ENCODE assay signal across 23 cellular contexts in genomic region chr15:31502541-31503229, GRCh38.
A peak's percentile ranks its signal among the peaks of the same experiment; 100 is the strongest.
DNase-seq lines count a peak whose midpoint lies in the region; ATAC-seq and TF ChIP-seq lines count a peak whose summit lies in the region.
"Had no signal": no experiment of that assay in that cellular context is flagged by ENCODE, and none has a peak within 500 bp of the region (broad histone marks: within the 10 kb centered on the region; RNA-seq: fewer than 3 reads in every experiment).

No MANE protein-coding gene starts in this region.

- H3K27me3 Mint-ChIP-seq in activated CD8-positive, alpha-beta T cell treated with anti-CD3 and anti-CD28 coated beads, Interleukin-2, amount 10 ng/mL, durations not matched to agents 7 days and 5 days (ENCODE audit: low read depth) = peaks cover 13% of the 10 kb centered on the region
- H3K27me3 Mint-ChIP-seq in activated CD8-positive, alpha-beta T cell treated with anti-CD3 and anti-CD28 coated beads for 36 hours = peaks cover 1% of the 10 kb centered on the region
- peaks cover 9% of the 10 kb centered on the region for H3K27me3 Mint-ChIP-seq in activated T-helper 2 cell treated with anti-CD3 and anti-CD28 coated beads, Interferon-gamma antibody, Interleukin-2, Interleukin-4, amounts not matched to agents 10 μg/mL and 5 μg/mL and 100 μg/mL, durations not matched to agents 14 hours and 24 hours and 36 hours (ENCODE audit: low read depth)
- H3K27me3 Mint-ChIP-seq in osteocyte (ENCODE audit: unreplicated experiment) (peaks cover 22% of the 10 kb centered on the region), GM23338 (ENCODE audit: insufficient read depth, low read depth, poor library complexity) (peaks cover 5% of the 10 kb centered on the region)
- H3K27me3 Mint-ChIP-seq: CD4-positive, alpha-beta T cell had no signal

- no peaks in the 10 kb centered on the region for H3K36me3 Mint-ChIP-seq in activated CD8-positive, alpha-beta T cell treated with anti-CD3 and anti-CD28 coated beads, Interleukin-2, amount 10 ng/mL, durations not matched to agents 7 days and 5 days (ENCODE audit: low read depth)
- peaks cover under 1% of the 10 kb centered on the region for H3K36me3 Mint-ChIP-seq in activated CD8-positive, alpha-beta T cell treated with anti-CD3 and anti-CD28 coated beads for 36 hours (ENCODE audit: low read depth)
- H3K36me3 Mint-ChIP-seq in activated T-helper 2 cell treated with anti-CD3 and anti-CD28 coated beads, Interferon-gamma antibody, Interleukin-2, Interleukin-4, amounts not matched to agents 10 μg/mL and 5 μg/mL and 100 μg/mL, durations not matched to agents 14 hours and 24 hours and 36 hours (ENCODE audit: low read depth) = no peaks in the 10 kb centered on the region
- no peaks in the 10 kb centered on the region for H3K36me3 Mint-ChIP-seq in osteocyte (ENCODE audit: unreplicated experiment)
- H3K36me3 Mint-ChIP-seq in GM23338 (ENCODE audit: low read depth) = no peaks in the 10 kb centered on the region

- H3F3A ChIP-seq in GM23338 (replicated peaks; ENCODE audit: low read depth) = no peaks in the 10 kb centered on the region

- no peaks in the 10 kb centered on the region for H4K20me1 ChIP-seq in GM23338 (replicated peaks; ENCODE audit: insufficient read depth)
- H4K20me1 ChIP-seq: BLaER1 had no signal

- no peaks in the 10 kb centered on the region for H3K36me3 ChIP-seq in GM23338 (ENCODE audit: insufficient read depth)
- H3K36me3 ChIP-seq: BLaER1 had no signal

- no peaks in the 10 kb centered on the region for H3K79me2 ChIP-seq in GM23338 (replicated peaks; ENCODE audit: insufficient read depth)

- POLR2A ChIA-PET in activated CD8-positive, alpha-beta T cell treated with anti-CD3 and anti-CD28 coated beads, Interleukin-2, amount 10 ng/mL, durations not matched to agents 7 days and 5 days (lab: Charles Lee) = no interaction called here
- POLR2A ChIA-PET in activated CD8-positive, alpha-beta T cell treated with anti-CD3 and anti-CD28 coated beads for 36 hours (lab: Charles Lee) = no interaction called here

- no peaks in the 10 kb centered on the region for H3K27me3 ChIP-seq in GM23338 (ENCODE audit: insufficient read depth)
- H3K27me3 ChIP-seq: BLaER1 had no signal

- no peaks in the 10 kb centered on the region for H3K4me1 ChIP-seq in GM23338 (ENCODE audit: insufficient read depth)

- no peak overlapping the region for H2AFZ ChIP-seq in GM23338
- H2AFZ ChIP-seq: GM23248, PC-9 had no signal

- ATAC-seq in activated CD8-positive, alpha-beta T cell treated with anti-CD3 and anti-CD28 coated beads, Interleukin-2, amount 10 ng/mL, durations not matched to agents 7 days and 5 days = no peak
- no peak for ATAC-seq in activated CD8-positive, alpha-beta T cell treated with anti-CD3 and anti-CD28 coated beads for 36 hours
- no peak for ATAC-seq in GM23338
- ATAC-seq: HCT116 had no signal

- H3K9me3 Mint-ChIP-seq in activated CD8-positive, alpha-beta T cell treated with anti-CD3 and anti-CD28 coated beads, Interleukin-2, amount 10 ng/mL, durations not matched to agents 7 days and 5 days (ENCODE audit: insufficient read depth) = no peaks in the 10 kb centered on the region
- H3K9me3 Mint-ChIP-seq in activated CD8-positive, alpha-beta T cell treated with anti-CD3 and anti-CD28 coated beads for 36 hours = no peaks in the 10 kb centered on the region
- H3K9me3 Mint-ChIP-seq in activated T-helper 2 cell treated with anti-CD3 and anti-CD28 coated beads, Interferon-gamma antibody, Interleukin-2, Interleukin-4, amounts not matched to agents 10 μg/mL and 5 μg/mL and 100 μg/mL, durations not matched to agents 14 hours and 24 hours and 36 hours = peaks cover 2% of the 10 kb centered on the region
- H3K9me3 Mint-ChIP-seq in osteocyte (ENCODE audit: unreplicated experiment) (no peaks in the 10 kb centered on the region), GM23338 (no peaks in the 10 kb centered on the region)
- H3K9me3 Mint-ChIP-seq: IgD-negative memory B cell had no signal

- peaks cover 3% of the 10 kb centered on the region for H3K4me1 Mint-ChIP-seq in activated CD8-positive, alpha-beta T cell treated with anti-CD3 and anti-CD28 coated beads, Interleukin-2, amount 10 ng/mL, durations not matched to agents 7 days and 5 days (ENCODE audit: low read depth)
- peaks cover 6% of the 10 kb centered on the region for H3K4me1 Mint-ChIP-seq in activated CD8-positive, alpha-beta T cell treated with anti-CD3 and anti-CD28 coated beads for 36 hours (ENCODE audit: low read depth)
- H3K4me1 Mint-ChIP-seq in activated T-helper 2 cell treated with anti-CD3 and anti-CD28 coated beads, Interferon-gamma antibody, Interleukin-2, Interleukin-4, amounts not matched to agents 10 μg/mL and 5 μg/mL and 100 μg/mL, durations not matched to agents 14 hours and 24 hours and 36 hours (ENCODE audit: low read depth) = peaks cover 4% of the 10 kb centered on the region
- H3K4me1 Mint-ChIP-seq in osteocyte (ENCODE audit: unreplicated experiment) = peaks cover 5% of the 10 kb centered on the region
- H3K4me1 Mint-ChIP-seq in GM23338 = peaks cover 2% of the 10 kb centered on the region; the same call in 2 of the 3 replicates

- no peak overlapping the region for H3K4me3 Mint-ChIP-seq in activated CD8-positive, alpha-beta T cell treated with anti-CD3 and anti-CD28 coated beads, Interleukin-2, amount 10 ng/mL, durations not matched to agents 7 days and 5 days
- no peak overlapping the region for H3K4me3 Mint-ChIP-seq in activated CD8-positive, alpha-beta T cell treated with anti-CD3 and anti-CD28 coated beads for 36 hours
- H3K4me3 Mint-ChIP-seq in activated T-helper 2 cell treated with anti-CD3 and anti-CD28 coated beads, Interferon-gamma antibody, Interleukin-2, Interleukin-4, amounts not matched to agents 10 μg/mL and 5 μg/mL and 100 μg/mL, durations not matched to agents 14 hours and 24 hours and 36 hours (ENCODE audit: low read depth) = no peak overlapping the region
- H3K4me3 Mint-ChIP-seq in osteocyte (ENCODE audit: unreplicated experiment) (no peak overlapping the region), GM23338 (no peak overlapping the region)
- H3K4me3 Mint-ChIP-seq: CD4-positive, alpha-beta T cell; IgD-negative memory B cell had no signal

- intact Hi-C loops in activated CD8-positive, alpha-beta T cell treated with anti-CD3 and anti-CD28 coated beads for 36 hours (cut with micrococcal nuclease) = no loop called here
- intact Hi-C loops in activated T-helper 2 cell treated with anti-CD3 and anti-CD28 coated beads, Interferon-gamma antibody, Interleukin-2, Interleukin-4, amounts not matched to agents 10 μg/mL and 5 μg/mL and 100 μg/mL, durations not matched to agents 14 hours and 24 hours and 36 hours (cut with micrococcal nuclease) = no loop called here

- H3K4me2 ChIP-seq in GM23338 = no peak overlapping the region
- H3K4me2 ChIP-seq: BLaER1, PC-9 had no signal

- H3K9me2 ChIP-seq in GM23338 (ENCODE audit: insufficient read depth) = no peaks in the 10 kb centered on the region

- CTCF ChIA-PET in activated CD8-positive, alpha-beta T cell treated with anti-CD3 and anti-CD28 coated beads, Interleukin-2, amount 10 ng/mL, durations not matched to agents 7 days and 5 days (lab: Charles Lee) = interaction anchor here (2.3 to 3.6 kb wide), 2 partner anchors 9 to 13 kb away, joined by 6 to 29 read pairs; no protein-coding TSS in a partner anchor
- CTCF ChIA-PET in activated CD8-positive, alpha-beta T cell treated with anti-CD3 and anti-CD28 coated beads for 36 hours (lab: Charles Lee) = interaction anchor here (1.1 kb wide), 1 partner anchor 296 kb away, joined by 3 read pairs; no protein-coding TSS in a partner anchor

- H3K4me3 ChIP-seq in GM23338 = no peak overlapping the region
- H3K4me3 ChIP-seq: BLaER1, GM23248, PC-9 had no signal

- peak; percentile 13 for DNase-seq in activated CD8-positive, alpha-beta T cell treated with anti-CD3 and anti-CD28 coated beads, Interleukin-2, amount 10 ng/mL, durations not matched to agents 7 days and 5 days
- no peak for DNase-seq in activated CD8-positive, alpha-beta T cell treated with anti-CD3 and anti-CD28 coated beads for 36 hours
- peak; percentile 7 for DNase-seq in activated T-helper 2 cell treated with anti-CD3 and anti-CD28 coated beads, Interferon-gamma antibody, Interleukin-2, Interleukin-4, amounts not matched to agents 10 μg/mL and 5 μg/mL and 100 μg/mL, durations not matched to agents 14 hours and 24 hours and 36 hours (ENCODE audit: low spot score)
- DNase-seq in islet precursor cell = peak; percentile 51
- DNase-seq in osteocyte (ENCODE audit: extremely low spot score, unreplicated experiment) = peak; percentile 56
- no peak for DNase-seq in midbrain (lab: John Stamatoyannopoulos, UW)
- DNase-seq in DMS153 (lab: John Stamatoyannopoulos, UW) = no peak
- no peak for DNase-seq in GM23338 (ENCODE audit: low spot score)
- DNase-seq: ACHN; CD4-positive, alpha-beta T cell; COR-L47; DMS 273 treated with DMSO at 0.1 percent for 48 hours; GM23248; NCI-H1105; NCI-H2081; NCI-H446 treated with DMSO at 0.1 percent for 48 hours; PC-9; RPMI8226; SHP77 had no signal

- H3K27ac ChIP-seq in GM23338 (ENCODE audit: low read depth) = no peak overlapping the region
- H3K27ac ChIP-seq: 22Rv1, BLaER1, GM23248, PC-9 had no signal

- no peak overlapping the region for H3K27ac Mint-ChIP-seq in activated CD8-positive, alpha-beta T cell treated with anti-CD3 and anti-CD28 coated beads, Interleukin-2, amount 10 ng/mL, durations not matched to agents 7 days and 5 days
- H3K27ac Mint-ChIP-seq in activated CD8-positive, alpha-beta T cell treated with anti-CD3 and anti-CD28 coated beads for 36 hours = no peak overlapping the region
- no peak overlapping the region for H3K27ac Mint-ChIP-seq in activated T-helper 2 cell treated with anti-CD3 and anti-CD28 coated beads, Interferon-gamma antibody, Interleukin-2, Interleukin-4, amounts not matched to agents 10 μg/mL and 5 μg/mL and 100 μg/mL, durations not matched to agents 14 hours and 24 hours and 36 hours
- no peak overlapping the region for H3K27ac Mint-ChIP-seq in osteocyte (ENCODE audit: unreplicated experiment)
- H3K27ac Mint-ChIP-seq in GM23338 = no peak overlapping the region
- H3K27ac Mint-ChIP-seq: CD4-positive, alpha-beta T cell; IgD-negative memory B cell had no signal

- TF ChIP-seq CTCF in activated CD8-positive, alpha-beta T cell treated with anti-CD3 and anti-CD28 coated beads for 36 hours (IDR thresholded peaks at IDR 0.05) = no peak
- TF ChIP-seq CTCF in osteocyte (IDR thresholded peaks at IDR 0.05) = no peak
- TF ChIP-seq CTCF in GM23338 (conservative IDR thresholded peaks at IDR 0.05; ENCODE audit: low read depth in 2 of 2) = no peak

Comparison
In these comparisons a context has a peak if more than half of its experiments do, and no peak if none do; other contexts are left out.
1. DNase-seq: peak in activated CD8-positive, alpha-beta T cell treated with anti-CD3 and anti-CD28 coated beads, Interleukin-2, amount 10 ng/mL, durations not matched to agents 7 days and 5 days (single experiment), activated T-helper 2 cell treated with anti-CD3 and anti-CD28 coated beads, Interferon-gamma antibody, Interleukin-2, Interleukin-4, amounts not matched to agents 10 μg/mL and 5 μg/mL and 100 μg/mL, durations not matched to agents 14 hours and 24 hours and 36 hours (single experiment), islet precursor cell (single experiment) and osteocyte (single experiment); none in activated CD8-positive, alpha-beta T cell treated with anti-CD3 and anti-CD28 coated beads for 36 hours (single experiment), midbrain (single experiment), DMS153 (single experiment) and GM23338 (single experiment).